In the genomic region with DNA sequence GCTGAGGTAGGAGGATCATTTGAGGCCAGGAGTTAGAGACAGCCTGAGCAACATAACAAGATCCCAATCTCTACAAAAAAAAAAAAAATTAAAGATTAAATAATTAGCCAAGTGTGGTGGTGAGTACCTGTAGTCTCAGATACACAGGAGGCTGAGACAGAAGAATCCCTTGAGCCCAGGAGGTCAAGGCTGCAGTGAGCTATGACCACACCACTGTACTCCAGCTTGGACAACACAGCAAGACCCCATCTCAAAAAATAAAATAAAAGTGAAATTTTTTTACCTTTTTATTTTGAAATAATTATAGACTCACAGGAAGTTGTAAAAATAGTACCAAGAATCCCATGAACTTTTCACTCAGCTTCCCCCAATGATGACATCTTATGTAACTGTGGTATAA, we compare ENCODE assay signal across 11 cellular contexts.
"Had no signal": no experiment of that assay in that cellular context is flagged by ENCODE, and none has a peak within 500 bp of the region (broad histone marks: within the 10 kb centered on the region; RNA-seq: fewer than 3 reads in every experiment).

No MANE protein-coding gene starts in this region.

- H2AFZ ChIP-seq: GM23248, GM23338 had no signal

- H3K36me3 ChIP-seq: HAP-1 had no signal

- H3K9ac ChIP-seq: GM23248 had no signal

- H3K4me3 Mint-ChIP-seq: GM23338, H9, HFFc6 had no signal

- FAIRE-seq: H1, H54 had no signal

- H3K4me3 ChIP-seq: GM23248, GM23338, HAP-1 had no signal

- ATAC-seq: GM23338, HCT116 had no signal

- DNase-seq: GM23248, GOT3, H7, H9, HCEC 1CT, HFFc6 had no signal

- H3K27ac ChIP-seq: GM23248 had no signal

- H3K9me3 Mint-ChIP-seq: GM23338, HFFc6 had no signal

- H3K27ac Mint-ChIP-seq: GM23338, H9, HFFc6 had no signal

- H3K4me2 ChIP-seq: GM23338 had no signal

- H3K9me3 ChIP-seq: HAP-1 had no signal
